ENCODE assay signal across 21 cellular contexts in the genomic region with DNA sequence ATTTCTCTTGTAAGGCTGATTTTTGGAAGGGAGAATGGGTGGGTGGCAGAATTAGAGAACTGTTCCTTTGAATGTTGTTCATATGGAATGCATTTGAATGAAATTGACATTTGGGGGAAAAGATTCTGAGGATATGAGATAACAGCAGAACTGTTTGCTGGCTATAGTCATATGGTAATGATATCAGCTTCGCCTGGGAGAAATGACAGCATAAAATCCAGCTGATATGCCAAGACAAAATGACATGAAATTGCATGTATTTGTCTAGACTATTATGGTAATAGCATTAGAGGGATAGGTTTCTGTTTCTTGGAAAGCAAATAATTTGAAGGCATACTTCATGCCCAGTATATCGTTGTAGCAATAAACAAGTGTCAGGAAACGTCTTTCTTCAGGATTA.
DNase-seq lines count a peak whose midpoint lies in the region; ATAC-seq and TF ChIP-seq lines count a peak whose summit lies in the region.
"Had no signal": no experiment of that assay in that cellular context is flagged by ENCODE, and none has a peak within 500 bp of the region (broad histone marks: within the 10 kb centered on the region; RNA-seq: fewer than 3 reads in every experiment).

No MANE protein-coding gene starts in this region.

- no peak overlapping the region for H3K9ac ChIP-seq in skeletal muscle tissue (ENCODE audit: low read depth in 1 of 3, low read length in 3 of 3)

- TF ChIP-seq EP300 in gastroesophageal sphincter (IDR thresholded peaks at IDR 0.05), result no peak

- peak overlapping the region; percentile 92 for H3K4me3 Mint-ChIP-seq in HFFc6
- H3K4me3 Mint-ChIP-seq: CD4-positive, CD25-positive, alpha-beta regulatory T cell; dendritic cell treated with granulocyte-macrophage colony-stimulating factor and Interleukin-4, amounts not matched to agents 40 ng/mL and 50 ng/mL, for 4 days; H9; stimulated activated naive CD8-positive, alpha-beta T cell treated with anti-CD3 and anti-CD28 coated beads, Interleukin-15, amount 100 ng/mL, for 72 hours had no signal

- TF ChIP-seq CTCF in HFFc6 (IDR thresholded peaks at IDR 0.05) (no peak), WI38 (IDR thresholded peaks at IDR 0.05; ENCODE audit: low read depth, low read length) (no peak), gastroesophageal sphincter (IDR thresholded peaks at IDR 0.05) (no peak)

- peaks cover 17% of the 10 kb centered on the region for H3K9me3 Mint-ChIP-seq in HFFc6
- peaks cover 11 to 12% of the 10 kb centered on the region in 2 donors for H3K9me3 Mint-ChIP-seq in activated naive CD4-positive, alpha-beta T cell treated with anti-CD3 and anti-CD28 coated beads, Interleukin-2, amount 50 U/mL, for 72 hours

- H3K4me3 ChIP-seq in WI38 (ENCODE audit: low read depth, low read length), result peak overlapping the region; percentile 56
- H3K4me3 ChIP-seq in gastroesophageal sphincter, result peak overlapping the region; percentile 27 to 34
- peak overlapping the region; percentile 35 to 68 (median 45) for H3K4me3 ChIP-seq in skeletal muscle tissue (ENCODE audit: low read length in 3 of 3)
- H3K4me3 ChIP-seq: SJCRH30 had no signal

- H3K27me3 ChIP-seq in gastroesophageal sphincter, result no peaks in the 10 kb centered on the region
- H3K27me3 ChIP-seq in skeletal muscle tissue (ENCODE audit: control insufficient read depth in 3 of 3, insufficient read depth in 3 of 3, low read length in 3 of 3), result no peaks in the 10 kb centered on the region
- H3K27me3 ChIP-seq: SJCRH30 had no signal

- H3K36me3 Mint-ChIP-seq in HFFc6 (ENCODE audit: low read depth), result peaks cover 5% of the 10 kb centered on the region
- peaks cover 0 to 10% of the 10 kb centered on the region in 2 donors for H3K36me3 Mint-ChIP-seq in activated naive CD4-positive, alpha-beta T cell treated with anti-CD3 and anti-CD28 coated beads, Interleukin-2, amount 50 U/mL, for 72 hours
- H3K36me3 Mint-ChIP-seq: CD4-positive, CD25-positive, alpha-beta regulatory T cell had no signal

- H3K36me3 ChIP-seq in gastroesophageal sphincter (no peaks in the 10 kb centered on the region), skeletal muscle tissue (ENCODE audit: control insufficient read depth in 3 of 3, insufficient read depth in 3 of 3, low read length in 3 of 3) (no peaks in the 10 kb centered on the region)
- H3K36me3 ChIP-seq: SJCRH30 had no signal

- no peak for ATAC-seq in gastroesophageal sphincter
- no peak for ATAC-seq in activated naive CD4-positive, alpha-beta T cell treated with anti-CD3 and anti-CD28 coated beads, Interleukin-2, amount 50 U/mL, for 72 hours
- ATAC-seq: activated CD4-positive, CD25-positive, alpha-beta regulatory T cell treated with anti-CD3 and anti-CD28 coated beads, Interleukin-2, amount 50 U/mL, for 24 hours; stimulated activated naive CD8-positive, alpha-beta T cell treated with anti-CD3 and anti-CD28 coated beads, Interleukin-15, amount 100 ng/mL, for 72 hours had no signal

- no peak for TF ChIP-seq POLR2A in gastroesophageal sphincter (IDR thresholded peaks at IDR 0.05)

- no peaks in the 10 kb centered on the region for H3K4me1 ChIP-seq in gastroesophageal sphincter
- no peaks in the 10 kb centered on the region for H3K4me1 ChIP-seq in skeletal muscle tissue (ENCODE audit: control insufficient read depth in 3 of 3, insufficient read depth in 3 of 3, low read length in 3 of 3)

- peak overlapping the region in 1 of 4 donors; percentile 35 for H3K27ac ChIP-seq in gastroesophageal sphincter
- H3K27ac ChIP-seq in skeletal muscle tissue (ENCODE audit: low read depth, low read length), result no peak overlapping the region
- H3K27ac ChIP-seq: epithelial cell of prostate, SJCRH30 had no signal

- H3K27me3 Mint-ChIP-seq in HFFc6 (ENCODE audit: insufficient read depth), result peaks cover 8% of the 10 kb centered on the region
- H3K27me3 Mint-ChIP-seq: CD4-positive, CD25-positive, alpha-beta regulatory T cell; dendritic cell treated with granulocyte-macrophage colony-stimulating factor and Interleukin-4, amounts not matched to agents 40 ng/mL and 50 ng/mL, for 4 days; stimulated activated naive CD8-positive, alpha-beta T cell treated with anti-CD3 and anti-CD28 coated beads, Interleukin-15, amount 100 ng/mL, for 72 hours had no signal

- 39 to 65% methylated on average over 3 of the region's 3 CpGs for WGBS in gastroesophageal sphincter (ENCODE audit: low coverage in 1 of 2), 2 donors

- H3K9me3 ChIP-seq in gastroesophageal sphincter (peaks cover 0 to 5% (median 0%) of the 10 kb centered on the region in 3 donors), skeletal muscle tissue (ENCODE audit: control insufficient read depth in 3 of 3, low read length in 3 of 3) (peaks cover 0 to 4% (median 2%) of the 10 kb centered on the region in 3 donors)

- peaks cover 40% of the 10 kb centered on the region for H3K4me1 Mint-ChIP-seq in HFFc6 (ENCODE audit: low read depth)
- H3K4me1 Mint-ChIP-seq: stimulated activated naive CD8-positive, alpha-beta T cell treated with anti-CD3 and anti-CD28 coated beads, Interleukin-15, amount 100 ng/mL, for 72 hours had no signal

- no peak overlapping the region for H3K27ac Mint-ChIP-seq in HFFc6
- no peak overlapping the region for H3K27ac Mint-ChIP-seq in activated naive CD4-positive, alpha-beta T cell treated with anti-CD3 and anti-CD28 coated beads, Interleukin-2, amount 50 U/mL, for 72 hours
- H3K27ac Mint-ChIP-seq: activated T-helper 2 cell treated with anti-CD3 and anti-CD28 coated beads, Interferon-gamma antibody, Interleukin-2, Interleukin-4, amounts not matched to agents 10 μg/mL and 5 μg/mL and 100 μg/mL, durations not matched to agents 14 hours and 24 hours and 36 hours; CD4-positive, CD25-positive, alpha-beta regulatory T cell; dendritic cell treated with granulocyte-macrophage colony-stimulating factor and Interleukin-4, amounts not matched to agents 40 ng/mL and 50 ng/mL, for 4 days; H9; stimulated activated naive CD8-positive, alpha-beta T cell treated with anti-CD3 and anti-CD28 coated beads, Interleukin-15, amount 100 ng/mL, for 72 hours had no signal

- DNase-seq in HFFc6, result no peak
- no peak for DNase-seq in activated naive CD4-positive, alpha-beta T cell treated with anti-CD3 and anti-CD28 coated beads, Interleukin-2, amount 50 U/mL, for 72 hours (ENCODE audit: low spot score in 2 of 2)
- DNase-seq in HT-29 (ENCODE audit: low spot score), result no peak
- no peak for DNase-seq in COLO668 (lab: John Stamatoyannopoulos, UW; ENCODE audit: unreplicated experiment)
- no peak for DNase-seq in mesenteric fat pad (ENCODE audit: low spot score)
- DNase-seq: CD4-positive, CD25-positive, alpha-beta regulatory T cell; glutamatergic neuron; H9; left ventricle myocardium superior; NCI-H1436; NCI-H748 treated with DMSO at 0.1 percent for 48 hours; SJCRH30; stimulated activated CD4-positive, alpha-beta T cell treated with anti-CD3 and anti-CD28 coated beads, Interleukin-4, amount 100 ng/mL, for 1 hour; stimulated activated naive CD8-positive, alpha-beta T cell treated with anti-CD3 and anti-CD28 coated beads, Interleukin-15, amount 100 ng/mL, for 72 hours had no signal
